8 cellular contexts compared by ENCODE assay signal in the genomic region with DNA sequence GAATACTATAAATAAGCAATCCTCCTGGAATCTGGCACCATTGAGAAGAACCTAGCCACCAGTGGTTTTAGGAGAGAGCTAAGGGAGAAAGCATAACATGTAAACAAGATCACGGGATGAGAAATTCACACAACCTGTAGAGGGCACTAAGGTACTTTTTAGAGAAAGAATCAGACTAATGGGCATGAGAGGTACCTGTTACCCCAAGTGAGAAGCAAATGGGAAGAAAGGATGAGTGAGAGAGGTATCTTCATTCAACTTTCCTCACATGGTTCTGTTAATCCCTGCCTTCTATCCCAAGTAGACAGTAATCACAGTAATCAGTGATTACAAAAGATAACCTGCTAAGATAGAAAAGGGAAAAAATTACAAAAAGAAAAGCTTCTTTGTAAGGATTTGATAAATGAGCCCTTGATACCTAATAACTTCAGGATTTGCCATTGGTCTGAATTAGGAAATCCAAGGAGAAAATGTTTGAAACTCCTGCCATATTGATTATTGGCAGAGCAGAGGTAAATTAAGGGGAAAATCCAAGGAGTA.
DNase-seq lines count a peak whose midpoint lies in the region; ATAC-seq, FAIRE-seq and TF ChIP-seq lines count a peak whose summit lies in the region.

No MANE protein-coding gene starts in this region.

- no peak overlapping the region for H3K4me2 ChIP-seq in HepG2 (ENCODE audit: low read depth, low read length)

- TF ChIP-seq RAD21 in HepG2 (CRISPR knock-in tag; IDR thresholded peaks at IDR 0.05) = no peak

- TF ChIP-seq EP300 in HepG2 (IDR thresholded peaks at IDR 0.05; ENCODE audit: low read depth in 2 of 2, low read length in 2 of 2) (no peak), HepG2 (CRISPR knock-in tag; IDR thresholded peaks at IDR 0.05; ENCODE audit: borderline replicate concordance) (no peak)

- TF ChIP-seq CTCF in astrocyte of the spinal cord (IDR thresholded peaks at IDR 0.05; ENCODE audit: low read depth, low read length) (peak; percentile 47), HepG2 (CRISPR knock-in tag; IDR thresholded peaks at IDR 0.05) (peak; percentile 48)

- H3K4me3 Mint-ChIP-seq in activated CD4-positive, alpha-beta memory T cell treated with anti-CD3 and anti-CD28 coated beads for 36 hours = no peak overlapping the region

- ATAC-seq in Right ventricle myocardium inferior (peak; percentile 60), HG02885 (IDR thresholded peaks at IDR 0.05; ENCODE audit: poor library complexity, unreplicated experiment) (peak; percentile 48), HepG2 (peak; percentile 66)

- CTCF ChIA-PET in HepG2 (lab: Yijun Ruan, JAX; ENCODE audit: low intra/inter-chr PET ratio, low total read pairs) = no interaction called here
- CTCF ChIA-PET in activated CD4-positive, alpha-beta memory T cell treated with anti-CD3 and anti-CD28 coated beads for 36 hours (lab: Charles Lee) = no interaction called here

- H3K4me1 ChIP-seq in HepG2 (ENCODE audit: insufficient read depth, low read length) = no peaks in the 10 kb centered on the region

- no peaks in the 10 kb centered on the region for H3K36me3 Mint-ChIP-seq in activated CD4-positive, alpha-beta memory T cell treated with anti-CD3 and anti-CD28 coated beads for 36 hours

- H3K9me3 ChIP-seq in HepG2 (ENCODE audit: low read length) = no peaks in the 10 kb centered on the region

- DNase-seq in Right ventricle myocardium inferior (ENCODE audit: missing footprints) (no peak), cardiac septum (ENCODE audit: low spot score) (no peak), NCI-H2081 (lab: John Stamatoyannopoulos, UW) (peak; percentile 8 to 66), astrocyte of the spinal cord (ENCODE audit: low read depth, low spot score) (peak; percentile 40), HepG2 (ENCODE audit: low spot score) (peak; percentile 8), GDM1 (lab: John Stamatoyannopoulos, UW) (no peak)
- DNase-seq in activated CD4-positive, alpha-beta memory T cell treated with anti-CD3 and anti-CD28 coated beads for 36 hours = no peak

- H3K27ac Mint-ChIP-seq in activated CD4-positive, alpha-beta memory T cell treated with anti-CD3 and anti-CD28 coated beads for 36 hours = no peak overlapping the region

- no peak overlapping the region for H3K9ac ChIP-seq in HepG2 (ENCODE audit: insufficient read depth, low read depth, low read length)

- no peaks in the 10 kb centered on the region for H3K36me3 ChIP-seq in HepG2 (replicated peaks in 1 of 2; ENCODE audit: control insufficient read depth in 1 of 2, insufficient read depth in 2 of 2, low read length in 2 of 2)

- no peak for TF ChIP-seq POLR2A in HepG2 (IDR thresholded peaks at IDR 0.05; ENCODE audit: insufficient read depth in 1 of 2, low read depth in 2 of 2, low read length in 2 of 2)

- H3K79me2 ChIP-seq in HepG2 (ENCODE audit: insufficient read depth, low read length) = no peaks in the 10 kb centered on the region

- H2AFZ ChIP-seq in HepG2 (ENCODE audit: low read length) = no peak overlapping the region

- FAIRE-seq in HepG2 (lab: Jason Lieb, UNC) = no peak

- BruUV-seq in HepG2 (replicated peaks; lab: Mats Ljungman, UMichigan) = no TSS peak

- H4K20me1 ChIP-seq in HepG2 (ENCODE audit: insufficient read depth, low read length) = no peaks in the 10 kb centered on the region

- H3K4me1 Mint-ChIP-seq in activated CD4-positive, alpha-beta memory T cell treated with anti-CD3 and anti-CD28 coated beads for 36 hours (ENCODE audit: low read depth) = peaks cover 3% of the 10 kb centered on the region

- POLR2A ChIA-PET in HepG2 (lab: Yijun Ruan, JAX) = no interaction called here
- POLR2A ChIA-PET in activated CD4-positive, alpha-beta memory T cell treated with anti-CD3 and anti-CD28 coated beads for 36 hours (lab: Charles Lee) = no interaction called here

- intact Hi-C loops in Right ventricle myocardium inferior (cut with DNase I) (loop anchor here (2.0 to 10.0 kb wide), 3 partner anchors 208 to 395 kb away; a partner anchor contains a TSS), cardiac septum (cut with DNase I) (no loop called here), HepG2 (cut with micrococcal nuclease; ENCODE audit: unreplicated experiment) (no loop called here)
- intact Hi-C loops in activated CD4-positive, alpha-beta memory T cell treated with anti-CD3 and anti-CD28 coated beads for 36 hours (cut with micrococcal nuclease) = no loop called here

- no peaks in the 10 kb centered on the region for H3K27me3 Mint-ChIP-seq in activated CD4-positive, alpha-beta memory T cell treated with anti-CD3 and anti-CD28 coated beads for 36 hours

- H3K4me3 ChIP-seq in astrocyte of the spinal cord (ENCODE audit: low read depth, low read length) = no peak overlapping the region
- no peak overlapping the region for H3K4me3 ChIP-seq in HepG2 (replicated peaks in 1 of 3; ENCODE audit: insufficient read depth in 1 of 3, low read depth in 2 of 3, low read length in 3 of 3)

- in situ Hi-C loops in astrocyte of the spinal cord (cut with HindIII; ENCODE audit: low sequenced_read_pairs) = no loop called here
- in situ Hi-C loops in HepG2 (cut with HindIII; ENCODE audit: extremely low pct_ligation_motif_present, low pct_unique_long_range_greater_than_20kb) = no loop called here

- H3K9me3 Mint-ChIP-seq in activated CD4-positive, alpha-beta memory T cell treated with anti-CD3 and anti-CD28 coated beads for 36 hours = no peaks in the 10 kb centered on the region

- no peak overlapping the region for H3K27ac ChIP-seq in HepG2 (ENCODE audit: extremely low read length, insufficient read depth, low read length)

- peaks cover 0 to 5% of the 10 kb centered on the region in 2 experiments; a peak in 1 of 5 replicates for H3K27me3 ChIP-seq in HepG2 (ENCODE audit: control insufficient read depth in 1 of 2, insufficient read depth in 2 of 2, low read length in 2 of 2)

- 0% methylated on average over 1 of the region's 1 CpG for WGBS in HepG2 (ENCODE audit: low lambda C conversion rate)

TF ChIP-seq in HepG2, 621 proteins besides CTCF, POLR2A, EP300 and RAD21:
- TF ChIP-seq KDM3A (CRISPR knock-in tag; IDR thresholded peaks at IDR 0.05; ENCODE audit: low read depth) (no peak), STAG1 (CRISPR knock-in tag; IDR thresholded peaks at IDR 0.05) (peak; percentile 63), ZNF30 (CRISPR knock-in tag; IDR thresholded peaks at IDR 0.05) (no peak), FOXA3 (CRISPR knock-in tag; IDR thresholded peaks at IDR 0.05) (peak; percentile 28; the same call in 1 of the 2 replicates), YEATS2 (CRISPR knock-in tag; IDR thresholded peaks at IDR 0.05; ENCODE audit: borderline replicate concordance) (no peak), ZNF326 (CRISPR knock-in tag; IDR thresholded peaks at IDR 0.05; ENCODE audit: borderline replicate concordance) (no peak), ZNF17 (CRISPR knock-in tag; IDR thresholded peaks at IDR 0.05) (no peak)
- TF ChIP-seq, protein P1, sequence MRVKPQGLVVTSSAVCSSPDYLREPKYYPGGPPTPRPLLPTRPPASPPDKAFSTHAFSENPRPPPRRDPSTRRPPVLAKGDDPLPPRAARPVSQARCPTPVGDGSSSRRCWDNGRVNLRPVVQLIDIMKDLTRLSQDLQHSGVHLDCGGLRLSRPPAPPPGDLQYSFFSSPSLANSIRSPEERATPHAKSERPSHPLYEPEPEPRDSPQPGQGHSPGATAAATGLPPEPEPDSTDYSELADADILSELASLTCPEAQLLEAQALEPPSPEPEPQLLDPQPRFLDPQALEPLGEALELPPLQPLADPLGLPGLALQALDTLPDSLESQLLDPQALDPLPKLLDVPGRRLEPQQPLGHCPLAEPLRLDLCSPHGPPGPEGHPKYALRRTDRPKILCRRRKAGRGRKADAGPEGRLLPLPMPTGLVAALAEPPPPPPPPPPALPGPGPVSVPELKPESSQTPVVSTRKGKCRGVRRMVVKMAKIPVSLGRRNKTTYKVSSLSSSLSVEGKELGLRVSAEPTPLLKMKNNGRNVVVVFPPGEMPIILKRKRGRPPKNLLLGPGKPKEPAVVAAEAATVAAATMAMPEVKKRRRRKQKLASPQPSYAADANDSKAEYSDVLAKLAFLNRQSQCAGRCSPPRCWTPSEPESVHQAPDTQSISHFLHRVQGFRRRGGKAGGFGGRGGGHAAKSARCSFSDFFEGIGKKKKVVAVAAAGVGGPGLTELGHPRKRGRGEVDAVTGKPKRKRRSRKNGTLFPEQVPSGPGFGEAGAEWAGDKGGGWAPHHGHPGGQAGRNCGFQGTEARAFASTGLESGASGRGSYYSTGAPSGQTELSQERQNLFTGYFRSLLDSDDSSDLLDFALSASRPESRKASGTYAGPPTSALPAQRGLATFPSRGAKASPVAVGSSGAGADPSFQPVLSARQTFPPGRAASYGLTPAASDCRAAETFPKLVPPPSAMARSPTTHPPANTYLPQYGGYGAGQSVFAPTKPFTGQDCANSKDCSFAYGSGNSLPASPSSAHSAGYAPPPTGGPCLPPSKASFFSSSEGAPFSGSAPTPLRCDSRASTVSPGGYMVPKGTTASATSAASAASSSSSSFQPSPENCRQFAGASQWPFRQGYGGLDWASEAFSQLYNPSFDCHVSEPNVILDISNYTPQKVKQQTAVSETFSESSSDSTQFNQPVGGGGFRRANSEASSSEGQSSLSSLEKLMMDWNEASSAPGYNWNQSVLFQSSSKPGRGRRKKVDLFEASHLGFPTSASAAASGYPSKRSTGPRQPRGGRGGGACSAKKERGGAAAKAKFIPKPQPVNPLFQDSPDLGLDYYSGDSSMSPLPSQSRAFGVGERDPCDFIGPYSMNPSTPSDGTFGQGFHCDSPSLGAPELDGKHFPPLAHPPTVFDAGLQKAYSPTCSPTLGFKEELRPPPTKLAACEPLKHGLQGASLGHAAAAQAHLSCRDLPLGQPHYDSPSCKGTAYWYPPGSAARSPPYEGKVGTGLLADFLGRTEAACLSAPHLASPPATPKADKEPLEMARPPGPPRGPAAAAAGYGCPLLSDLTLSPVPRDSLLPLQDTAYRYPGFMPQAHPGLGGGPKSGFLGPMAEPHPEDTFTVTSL (CRISPR knock-in tag; IDR thresholded peaks at IDR 0.05; ENCODE audit: borderline replicate concordance) = no peak
TF ChIP-seq in HepG2: peak in this region for 2.

Comparison
In these comparisons a context has a peak if more than half of its experiments do, and no peak if none do; other contexts are left out.
1. DNase-seq: peak in NCI-H2081 (2 of 2), astrocyte of the spinal cord (single experiment) and HepG2 (single experiment); none in Right ventricle myocardium inferior (single experiment), cardiac septum (single experiment), GDM1 (single experiment) and activated CD4-positive, alpha-beta memory T cell treated with anti-CD3 and anti-CD28 coated beads for 36 hours (single experiment).
2. Peak in every context shown above with its lines, with median percentiles within 50 percentile points of each other: ATAC-seq.